In genomic region chr16:49763826-49764225, GRCh38 we compare ENCODE assay signal across 14 cellular contexts.
"Had no signal": no experiment of that assay in that cellular context is flagged by ENCODE, and none has a peak within 500 bp of the region (broad histone marks: within the 10 kb centered on the region; RNA-seq: fewer than 3 reads in every experiment).

No MANE protein-coding gene starts in this region.

- H3K27me3 ChIP-seq: adrenal gland, colonic mucosa, gastrocnemius medialis, upper lobe of left lung had no signal

- H3K4me1 ChIP-seq: adrenal gland, colonic mucosa had no signal

- H3K4me1 Mint-ChIP-seq: activated CD4-positive, alpha-beta T cell treated with anti-CD3 and anti-CD28 coated beads for 36 hours; immature natural killer cell; stimulated activated naive CD8-positive, alpha-beta T cell treated with anti-CD3 and anti-CD28 coated beads, Interleukin-15, amount 100 ng/mL, for 72 hours had no signal

- H3K36me3 Mint-ChIP-seq: activated naive CD4-positive, alpha-beta T cell treated with anti-CD3 and anti-CD28 coated beads, Interleukin-2, amount 50 U/mL, for 72 hours; immature natural killer cell; natural killer cell treated with Interleukin-12 subunit alpha and Interleukin-12 subunit beta and Interleukin-15 and Interleukin-18, amount 100 ng/mL, for 72 hours had no signal

- H3K4me3 Mint-ChIP-seq: activated CD4-positive, alpha-beta T cell treated with anti-CD3 and anti-CD28 coated beads for 36 hours; activated T-helper 1 cell treated with anti-CD3 and anti-CD28 coated beads, Interleukin-12 subunit alpha, Interleukin-12 subunit beta, Interleukin-2, Interleukin-4 antibody, amounts not matched to agents 30 ng/mL and 10 ng/mL and 1 ng/mL, durations not matched to agents 14 hours and 24 hours and 36 hours; immature natural killer cell; natural killer cell treated with Interleukin-12 subunit alpha and Interleukin-12 subunit beta and Interleukin-15 and Interleukin-18, amount 100 ng/mL, for 72 hours; stimulated activated naive CD8-positive, alpha-beta T cell treated with anti-CD3 and anti-CD28 coated beads, Interleukin-15, amount 100 ng/mL, for 72 hours had no signal

- H3K36me3 ChIP-seq: adrenal gland, colonic mucosa, gastrocnemius medialis, heart left ventricle, upper lobe of left lung had no signal

- H3K9me3 ChIP-seq: adrenal gland, colonic mucosa, gastrocnemius medialis, heart left ventricle, upper lobe of left lung had no signal

- H3K27me3 Mint-ChIP-seq: activated CD4-positive, alpha-beta T cell treated with anti-CD3 and anti-CD28 coated beads for 36 hours; stimulated activated naive CD8-positive, alpha-beta T cell treated with anti-CD3 and anti-CD28 coated beads, Interleukin-15, amount 100 ng/mL, for 72 hours had no signal

- H3K4me3 ChIP-seq: adrenal gland, colonic mucosa, gastrocnemius medialis, heart left ventricle, upper lobe of left lung had no signal

- H3K27ac ChIP-seq: adrenal gland, colonic mucosa, gastrocnemius medialis, heart left ventricle, upper lobe of left lung had no signal

- H3K9me3 Mint-ChIP-seq: activated naive CD4-positive, alpha-beta T cell treated with anti-CD3 and anti-CD28 coated beads, Interleukin-2, amount 50 U/mL, for 72 hours; activated T-helper 1 cell treated with anti-CD3 and anti-CD28 coated beads, Interleukin-12 subunit alpha, Interleukin-12 subunit beta, Interleukin-2, Interleukin-4 antibody, amounts not matched to agents 30 ng/mL and 10 ng/mL and 1 ng/mL, durations not matched to agents 14 hours and 24 hours and 36 hours; immature natural killer cell; natural killer cell treated with Interleukin-12 subunit alpha and Interleukin-12 subunit beta and Interleukin-15 and Interleukin-18, amount 100 ng/mL, for 72 hours; stimulated activated naive CD8-positive, alpha-beta T cell treated with anti-CD3 and anti-CD28 coated beads, Interleukin-15, amount 100 ng/mL, for 72 hours had no signal

- DNase-seq: activated CD4-positive, alpha-beta T cell treated with anti-CD3 and anti-CD28 coated beads for 36 hours; activated CD4-positive, alpha-beta T cell treated with anti-CD3 and anti-CD28 coated beads, Interleukin-2, amount 50 U/mL, for 48 hours; activated gamma-delta T cell treated with Interleukin-2 at 50 U/mL for 16 hours; adrenal gland; central memory CD4-positive, alpha-beta T cell; colonic mucosa; gastrocnemius medialis; heart left ventricle; immature natural killer cell; stimulated activated naive CD8-positive, alpha-beta T cell treated with anti-CD3 and anti-CD28 coated beads, Interleukin-15, amount 100 ng/mL, for 72 hours; upper lobe of left lung had no signal

- H3K27ac Mint-ChIP-seq: activated CD4-positive, alpha-beta T cell treated with anti-CD3 and anti-CD28 coated beads for 36 hours; activated T-helper 1 cell treated with anti-CD3 and anti-CD28 coated beads, Interleukin-12 subunit alpha, Interleukin-12 subunit beta, Interleukin-2, Interleukin-4 antibody, amounts not matched to agents 30 ng/mL and 10 ng/mL and 1 ng/mL, durations not matched to agents 14 hours and 24 hours and 36 hours; immature natural killer cell; natural killer cell treated with Interleukin-12 subunit alpha and Interleukin-12 subunit beta and Interleukin-15 and Interleukin-18, amount 100 ng/mL, for 72 hours had no signal
